Comparison of ENCODE assay signal across 13 cellular contexts in genomic region chr21:31480228-31480627, GRCh38.
DNase-seq lines count a peak whose midpoint lies in the region; ATAC-seq and TF ChIP-seq lines count a peak whose summit lies in the region.
"Had no signal": no experiment of that assay in that cellular context is flagged by ENCODE, and none has a peak within 500 bp of the region (broad histone marks: within the 10 kb centered on the region; RNA-seq: fewer than 3 reads in every experiment).

No MANE protein-coding gene starts in this region.

- in situ Hi-C loops in SK-MEL-5 (cut with HindIII; ENCODE audit: low pct_unique_long_range_greater_than_20kb, low sequenced_read_pairs): no loop called here

- no peaks in the 10 kb centered on the region for H3K27me3 Mint-ChIP-seq in type B pancreatic cell
- H3K27me3 Mint-ChIP-seq: CD4-positive, alpha-beta memory T cell had no signal

- H3K4me3 Mint-ChIP-seq in type B pancreatic cell: no peak overlapping the region
- H3K4me3 Mint-ChIP-seq: CD4-positive, alpha-beta memory T cell had no signal

- no peak for TF ChIP-seq CTCF in type B pancreatic cell (conservative IDR thresholded peaks at IDR 0.05)

- intact Hi-C loops in sciatic nerve (cut with DNase I): no loop called here

- peaks cover 5% of the 10 kb centered on the region for H3K9me3 Mint-ChIP-seq in type B pancreatic cell

- H3K36me3 Mint-ChIP-seq in type B pancreatic cell: peaks cover 6% of the 10 kb centered on the region

- peaks cover 25% of the 10 kb centered on the region for H3K4me1 Mint-ChIP-seq in type B pancreatic cell (ENCODE audit: unreplicated experiment)
- H3K4me1 Mint-ChIP-seq: CD4-positive, alpha-beta memory T cell had no signal

- ATAC-seq in sciatic nerve: peak; percentile 57

- peak; percentile 14 for DNase-seq in NCI-H748 (lab: John Stamatoyannopoulos, UW; ENCODE audit: unreplicated experiment)
- no peak for DNase-seq in NCI-H748 treated with DMSO at 0.1 percent for 48 hours (lab: John Stamatoyannopoulos, UW)
- peak; percentile 51 for DNase-seq in SK-MEL-5 (ENCODE audit: low read depth, low spot score)
- DNase-seq in sciatic nerve (ENCODE audit: low spot score): no peak
- no peak for DNase-seq in type B pancreatic cell (ENCODE audit: extremely low spot score, unreplicated experiment)
- DNase-seq in stimulated activated CD4-positive, alpha-beta T cell treated with anti-CD3 and anti-CD28 coated beads, Interleukin-2, amount 100 ng/mL, for 48 hours: no peak
- DNase-seq: C1 segment of cervical spinal cord; Calu3; CD4-positive, alpha-beta memory T cell; DMS53; DMS79 treated with DMSO at 0.1 percent for 48 hours; H7; HCEC 1CT had no signal

- no peak overlapping the region for H3K27ac Mint-ChIP-seq in type B pancreatic cell

Comparison
In these comparisons a context has a peak if more than half of its experiments do, and no peak if none do; other contexts are left out.
1. DNase-seq: peak in NCI-H748 (single experiment) and SK-MEL-5 (single experiment); none in NCI-H748 treated with DMSO at 0.1 percent for 48 hours (single experiment), sciatic nerve (single experiment), type B pancreatic cell (single experiment) and stimulated activated CD4-positive, alpha-beta T cell treated with anti-CD3 and anti-CD28 coated beads, Interleukin-2, amount 100 ng/mL, for 48 hours (0 of 2).